21 cellular contexts compared by ENCODE assay signal in genomic region chr20:5471368-5471767, GRCh38.
"Had no signal": no experiment of that assay in that cellular context is flagged by ENCODE, and none has a peak within 500 bp of the region (broad histone marks: within the 10 kb centered on the region; RNA-seq: fewer than 3 reads in every experiment).

No MANE protein-coding gene starts in this region.

- H3K4me2 ChIP-seq: neural progenitor cell had no signal

- H3K27me3 ChIP-seq: gastrocnemius medialis, neural progenitor cell, right atrium auricular region, upper lobe of left lung, vagina had no signal

- H3K36me3 Mint-ChIP-seq: immature natural killer cell; memory B cell; natural killer cell treated with Interleukin-12 subunit alpha and Interleukin-12 subunit beta and Interleukin-15 and Interleukin-18, amount 100 ng/mL, for 72 hours; neural progenitor cell had no signal

- H3K9me3 ChIP-seq: gastrocnemius medialis, heart right ventricle, left lung, lower lobe of right lung, right atrium auricular region, tibial artery, upper lobe of left lung, vagina had no signal

- H3K4me1 ChIP-seq: gastrocnemius medialis, heart right ventricle, left lung, lower lobe of right lung, neural progenitor cell, right atrium auricular region, tibial artery, upper lobe of left lung, vagina had no signal

- H3K27ac Mint-ChIP-seq: immature natural killer cell; memory B cell; natural killer cell treated with Interleukin-12 subunit alpha and Interleukin-12 subunit beta and Interleukin-15 and Interleukin-18, amount 100 ng/mL, for 72 hours; neural progenitor cell had no signal

- H3K9ac ChIP-seq: neural progenitor cell had no signal

- DNase-seq: effector memory CD4-positive, alpha-beta T cell; gastrocnemius medialis; heart right ventricle; immature natural killer cell; left lung; lower lobe of right lung; midbrain; occipital lobe; small intestine; stimulated activated CD4-positive, alpha-beta T cell treated with anti-CD3 and anti-CD28 coated beads, Interleukin-12 subunit alpha, Interleukin-12 subunit beta, amount 100 ng/mL, for 4 hours; stimulated activated naive CD4-positive, alpha-beta T cell treated with Interleukin-2 at 50 U/mL for 16 hours; tibial artery had no signal

- FAIRE-seq: endometrium, keratinocyte, small intestine had no signal

- H2AFZ ChIP-seq: neural progenitor cell had no signal

- H3K36me3 ChIP-seq: gastrocnemius medialis, heart right ventricle, left lung, lower lobe of right lung, neural progenitor cell, right atrium auricular region, tibial artery, upper lobe of left lung, vagina had no signal

- ATAC-seq: esophagus mucosa; gastrocnemius medialis; left lung; lower lobe of right lung; natural killer cell treated with Interleukin-12 subunit alpha and Interleukin-12 subunit beta and Interleukin-15 and Interleukin-18, amount 100 ng/mL, for 72 hours had no signal

- H3K27ac ChIP-seq: gastrocnemius medialis, heart right ventricle, left lung, lower lobe of right lung, neural progenitor cell, right atrium auricular region, tibial artery, upper lobe of left lung, vagina had no signal

- H3K4me3 Mint-ChIP-seq: immature natural killer cell; memory B cell; natural killer cell treated with Interleukin-12 subunit alpha and Interleukin-12 subunit beta and Interleukin-15 and Interleukin-18, amount 100 ng/mL, for 72 hours; neural progenitor cell had no signal

- H3K4me1 Mint-ChIP-seq: immature natural killer cell, memory B cell, neural progenitor cell had no signal

- H3K4me3 ChIP-seq: gastrocnemius medialis, left lung, lower lobe of right lung, neural progenitor cell, right atrium auricular region, vagina had no signal

- H3K9me3 Mint-ChIP-seq: immature natural killer cell; memory B cell; natural killer cell treated with Interleukin-12 subunit alpha and Interleukin-12 subunit beta and Interleukin-15 and Interleukin-18, amount 100 ng/mL, for 72 hours; neural progenitor cell had no signal
